Comparison of ENCODE assay signal across 11 cellular contexts in genomic region chr4:109359040-109359646, GRCh38. TPM values are rescaled to one million over a fixed set of nuclear protein-coding genes. Genes with fewer than 3 reads are reported as not detected.
DNase-seq lines count a peak whose midpoint lies in the region; ATAC-seq and TF ChIP-seq lines count a peak whose summit lies in the region.
"Had no signal": no experiment of that assay in that cellular context is flagged by ENCODE, and none has a peak within 500 bp of the region (broad histone marks: within the 10 kb centered on the region; RNA-seq: fewer than 3 reads in every experiment).

No MANE protein-coding gene starts in this region.

- ATAC-seq in activated CD4-positive, alpha-beta T cell treated with anti-CD3 and anti-CD28 coated beads for 36 hours, result peak; percentile 64
- peak; percentile 63 for ATAC-seq in HG02884 (IDR thresholded peaks at IDR 0.05; ENCODE audit: unreplicated experiment)
- peak; percentile 86 for ATAC-seq in T-helper 17 cell
- ATAC-seq in natural killer cell treated with Interleukin-12 subunit alpha and Interleukin-12 subunit beta and Interleukin-15 and Interleukin-18, amount 100 ng/mL, for 72 hours, result peak; percentile 75 to 77

- peaks cover 25% of the 10 kb centered on the region for H3K4me1 Mint-ChIP-seq in activated CD4-positive, alpha-beta T cell treated with anti-CD3 and anti-CD28 coated beads for 36 hours
- peaks cover 29% of the 10 kb centered on the region for H3K4me1 Mint-ChIP-seq in T-helper 17 cell
- H3K4me1 Mint-ChIP-seq in natural killer cell treated with Interleukin-12 subunit alpha and Interleukin-12 subunit beta and Interleukin-15 and Interleukin-18, amount 100 ng/mL, for 72 hours (ENCODE audit: low read depth in 2 of 2), result peaks cover 27 to 33% of the 10 kb centered on the region in 2 donors
- H3K4me1 Mint-ChIP-seq in osteocyte (ENCODE audit: unreplicated experiment), result no peaks in the 10 kb centered on the region

- no peak for TF ChIP-seq CTCF in hepatocyte (IDR thresholded peaks at IDR 0.05; ENCODE audit: poor library complexity)
- TF ChIP-seq CTCF in osteocyte (IDR thresholded peaks at IDR 0.05), result no peak

- no peaks in the 10 kb centered on the region for H3K36me3 Mint-ChIP-seq in activated CD4-positive, alpha-beta T cell treated with anti-CD3 and anti-CD28 coated beads for 36 hours (ENCODE audit: low read depth)
- H3K36me3 Mint-ChIP-seq in T-helper 17 cell (ENCODE audit: low read depth) (no peaks in the 10 kb centered on the region), osteocyte (ENCODE audit: unreplicated experiment) (no peaks in the 10 kb centered on the region)
- H3K36me3 Mint-ChIP-seq in natural killer cell treated with Interleukin-12 subunit alpha and Interleukin-12 subunit beta and Interleukin-15 and Interleukin-18, amount 100 ng/mL, for 72 hours, result peaks cover 6% of the 10 kb centered on the region

- no peak overlapping the region for H3K4me2 ChIP-seq in hepatocyte

- intact Hi-C loops in activated CD4-positive, alpha-beta T cell treated with anti-CD3 and anti-CD28 coated beads for 36 hours (cut with DNase I, micrococcal nuclease), result no loop called here

- H3K4me3 Mint-ChIP-seq in activated CD4-positive, alpha-beta T cell treated with anti-CD3 and anti-CD28 coated beads for 36 hours, result no peak overlapping the region
- H3K4me3 Mint-ChIP-seq in T-helper 17 cell (peak overlapping the region; percentile 51), osteocyte (ENCODE audit: unreplicated experiment) (no peak overlapping the region)
- peak overlapping the region; percentile 74 for H3K4me3 Mint-ChIP-seq in natural killer cell treated with Interleukin-12 subunit alpha and Interleukin-12 subunit beta and Interleukin-15 and Interleukin-18, amount 100 ng/mL, for 72 hours

- no peak overlapping the region for H2AFZ ChIP-seq in hepatocyte

- CTCF ChIA-PET in activated CD4-positive, alpha-beta T cell treated with anti-CD3 and anti-CD28 coated beads for 36 hours (lab: Charles Lee), result interaction anchor here (0.6 kb wide), 1 partner anchor 33 kb away, joined by 3 read pairs; no protein-coding TSS in a partner anchor

- no peak overlapping the region for H3K4me3 ChIP-seq in hepatocyte
- H3K4me3 ChIP-seq: lung had no signal

- no peaks in the 10 kb centered on the region for H3K27me3 ChIP-seq in hepatocyte

- H4K20me1 ChIP-seq in hepatocyte (ENCODE audit: insufficient read depth, poor library complexity, severe bottlenecking), result no peaks in the 10 kb centered on the region

- H3K79me2 ChIP-seq in hepatocyte, result no peaks in the 10 kb centered on the region

- H3K27ac Mint-ChIP-seq in activated CD4-positive, alpha-beta T cell treated with anti-CD3 and anti-CD28 coated beads for 36 hours, result peak overlapping the region; percentile 43
- H3K27ac Mint-ChIP-seq in T-helper 17 cell (peak overlapping the region; percentile 43), osteocyte (ENCODE audit: unreplicated experiment) (no peak overlapping the region)
- peak overlapping the region; percentile 53 to 55 for H3K27ac Mint-ChIP-seq in natural killer cell treated with Interleukin-12 subunit alpha and Interleukin-12 subunit beta and Interleukin-15 and Interleukin-18, amount 100 ng/mL, for 72 hours

- POLR2A ChIA-PET in activated CD4-positive, alpha-beta T cell treated with anti-CD3 and anti-CD28 coated beads for 36 hours (lab: Charles Lee), result no interaction called here

- H3K27ac ChIP-seq in hepatocyte, result no peak overlapping the region

- WGBS in hepatocyte (ENCODE audit: low lambda C conversion rate, missing lambda C conversion rate), result 84% methylated on average over 3 of the region's 3 CpGs

- peak; percentile 17 for DNase-seq in activated CD4-positive, alpha-beta T cell treated with anti-CD3 and anti-CD28 coated beads for 36 hours
- DNase-seq in activated CD4-positive, alpha-beta T cell treated with anti-CD3 and anti-CD28 coated beads, Interleukin-2, amount 50 U/mL, for 1 hour, result no peak
- no peak for DNase-seq in T-helper 17 cell
- DNase-seq in natural killer cell treated with Interleukin-12 subunit alpha and Interleukin-12 subunit beta and Interleukin-15 and Interleukin-18, amount 100 ng/mL, for 72 hours (ENCODE audit: low spot score), result no peak
- no peak for DNase-seq in hepatocyte (ENCODE audit: low spot score)
- DNase-seq in NCI-H146 (lab: John Stamatoyannopoulos, UW), result no peak
- no peak for DNase-seq in osteocyte (ENCODE audit: extremely low spot score, unreplicated experiment)
- DNase-seq: aorta, GF-D8 had no signal

- H3K9me2 ChIP-seq in hepatocyte (replicated peaks; ENCODE audit: insufficient read depth), result no peaks in the 10 kb centered on the region

- H3K9me3 Mint-ChIP-seq in activated CD4-positive, alpha-beta T cell treated with anti-CD3 and anti-CD28 coated beads for 36 hours (ENCODE audit: low read depth), result no peaks in the 10 kb centered on the region
- no peaks in the 10 kb centered on the region for H3K9me3 Mint-ChIP-seq in natural killer cell treated with Interleukin-12 subunit alpha and Interleukin-12 subunit beta and Interleukin-15 and Interleukin-18, amount 100 ng/mL, for 72 hours
- H3K9me3 Mint-ChIP-seq in osteocyte (ENCODE audit: unreplicated experiment), result no peaks in the 10 kb centered on the region

- peaks cover 22% of the 10 kb centered on the region for H3K27me3 Mint-ChIP-seq in activated CD4-positive, alpha-beta T cell treated with anti-CD3 and anti-CD28 coated beads for 36 hours
- H3K27me3 Mint-ChIP-seq in T-helper 17 cell (peaks cover 42% of the 10 kb centered on the region), osteocyte (ENCODE audit: unreplicated experiment) (peaks cover 15% of the 10 kb centered on the region)
- peaks cover 30 to 41% of the 10 kb centered on the region in 2 donors for H3K27me3 Mint-ChIP-seq in natural killer cell treated with Interleukin-12 subunit alpha and Interleukin-12 subunit beta and Interleukin-15 and Interleukin-18, amount 100 ng/mL, for 72 hours

- H3K9me3 ChIP-seq in T-helper 17 cell (ENCODE audit: control insufficient read depth, low read length, poor library complexity, severe bottlenecking) (peaks cover 4% of the 10 kb centered on the region), hepatocyte (ENCODE audit: low read depth) (no peaks in the 10 kb centered on the region)

- no peaks in the 10 kb centered on the region for H3K4me1 ChIP-seq in hepatocyte (ENCODE audit: insufficient read depth)

- H3K36me3 ChIP-seq in hepatocyte (replicated peaks; ENCODE audit: insufficient read depth, low read depth), result no peaks in the 10 kb centered on the region

RNA-seq across cellular contexts. Expression of gene COL25A1, which starts 56.7 kb away (rescaled TPM):
- not detected for total RNA-seq in activated CD4-positive, alpha-beta T cell treated with anti-CD3 and anti-CD28 coated beads for 36 hours
- total RNA-seq in T-helper 17 cell (under 1 TPM in 1 of 2 donors, not detected in 1; 0.47 TPM), hepatocyte (1.9 and 3.3 TPM in 2 replicates), osteocyte (1.3 and 1.8 TPM in 2 replicates)
- not detected for total RNA-seq in natural killer cell treated with Interleukin-12 subunit alpha and Interleukin-12 subunit beta and Interleukin-15 and Interleukin-18, amount 100 ng/mL, for 72 hours
- 0.28 and 0.95 TPM in 2 replicates for polyA plus RNA-seq in hepatocyte

Comparison
In these comparisons a context has a peak if more than half of its experiments do, and no peak if none do; other contexts are left out.
1. H3K4me3 Mint-ChIP-seq: peak in T-helper 17 cell (single experiment) and natural killer cell treated with Interleukin-12 subunit alpha and Interleukin-12 subunit beta and Interleukin-15 and Interleukin-18, amount 100 ng/mL, for 72 hours (single experiment); none in activated CD4-positive, alpha-beta T cell treated with anti-CD3 and anti-CD28 coated beads for 36 hours (single experiment) and osteocyte (single experiment).
2. Peak in every context shown above with its lines, with median percentiles within 50 percentile points of each other: ATAC-seq.